In genomic region chr2:170118641-170119040, GRCh38 we compare ENCODE assay signal across 11 cellular contexts. TPM values are rescaled to one million over a fixed set of nuclear protein-coding genes. Genes with fewer than 3 reads are reported as not detected.
"Had no signal": no experiment of that assay in that cellular context is flagged by ENCODE, and none has a peak within 500 bp of the region (broad histone marks: within the 10 kb centered on the region; RNA-seq: fewer than 3 reads in every experiment).

No MANE protein-coding gene starts in this region.

- DNase-seq: GM23248, GOT3, H7, HFFc6, KBM-7 had no signal

- H3K4me1 ChIP-seq: HAP-1 had no signal

- H2AFZ ChIP-seq: GM23248 had no signal

- H3K36me3 ChIP-seq: HAP-1 had no signal

- H3K4me2 ChIP-seq: KMS-11 had no signal

- ATAC-seq: HCT116, HepG2 had no signal

- FAIRE-seq: HTR-8/SVneo had no signal

- H3K27ac ChIP-seq: GM23248, KMS-11 had no signal

- H3K4me3 ChIP-seq: GM23248, HAP-1 had no signal

- H3K9ac ChIP-seq: GM23248, KMS-11 had no signal

RNA-seq across cellular contexts. Expression of gene MYO3B, which starts 59.3 kb away (rescaled TPM):
- total RNA-seq: HepG2, HFFc6, HT-29 had no signal
- polyA plus RNA-seq: GM23248 had no signal
